Comparison of ENCODE assay signal across 15 cellular contexts in the genomic region with DNA sequence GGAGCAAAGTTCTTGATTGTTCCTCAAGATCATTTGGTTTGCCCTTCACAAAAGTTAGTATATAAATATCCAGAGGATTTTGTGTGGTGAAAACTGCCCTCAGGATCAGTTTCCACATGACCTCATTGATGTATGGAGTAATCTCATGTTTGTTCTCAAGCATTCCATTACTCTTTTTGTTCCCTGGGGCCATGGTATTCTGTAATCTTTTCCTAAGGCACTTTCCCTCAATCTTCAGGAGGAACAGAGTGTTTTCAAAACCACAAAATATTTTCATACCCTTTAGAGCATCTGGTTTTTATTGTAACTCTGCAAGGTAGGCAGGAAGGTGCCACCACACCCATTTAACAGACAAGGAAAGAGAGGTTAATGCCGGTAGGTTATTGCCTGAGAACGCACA.
DNase-seq lines count a peak whose midpoint lies in the region; ATAC-seq and TF ChIP-seq lines count a peak whose summit lies in the region.
"Had no signal": no experiment of that assay in that cellular context is flagged by ENCODE, and none has a peak within 500 bp of the region (broad histone marks: within the 10 kb centered on the region; RNA-seq: fewer than 3 reads in every experiment).

No MANE protein-coding gene starts in this region.

- H3K79me2 ChIP-seq in smooth muscle cell (ENCODE audit: low read depth), result no peaks in the 10 kb centered on the region

- H4K20me1 ChIP-seq in smooth muscle cell (ENCODE audit: low read depth), result no peaks in the 10 kb centered on the region
- H4K20me1 ChIP-seq: BLaER1 treated with 17β-estradiol and CSF1 and Interleukin-3, amounts not matched to agents 10 nM and 100 nM had no signal

- no peak overlapping the region for H2AFZ ChIP-seq in smooth muscle cell (ENCODE audit: low read depth)

- H3K4me2 ChIP-seq in smooth muscle cell, result no peak overlapping the region

- ATAC-seq in foreskin keratinocyte (no peak), GM18511 (IDR thresholded peaks at IDR 0.05; ENCODE audit: unreplicated experiment) (no peak)
- ATAC-seq: GM12878 had no signal

- no peaks in the 10 kb centered on the region for H3K27me3 ChIP-seq in adipocyte (replicated peaks; ENCODE audit: control insufficient read depth, insufficient read depth, low read length)
- no peaks in the 10 kb centered on the region for H3K27me3 ChIP-seq in foreskin keratinocyte
- H3K27me3 ChIP-seq in smooth muscle cell (ENCODE audit: low read depth), result no peaks in the 10 kb centered on the region
- H3K27me3 ChIP-seq: BLaER1 treated with 17β-estradiol and CSF1 and Interleukin-3, amounts not matched to agents 10 nM and 100 nM had no signal

- H3K9ac ChIP-seq in adipocyte (ENCODE audit: low read length), result no peak overlapping the region
- no peak overlapping the region for H3K9ac ChIP-seq in smooth muscle cell (ENCODE audit: low read depth)
- H3K9ac ChIP-seq: BLaER1 treated with 17β-estradiol and CSF1 and Interleukin-3, amounts not matched to agents 10 nM and 100 nM had no signal

- H3K9me3 ChIP-seq in adipocyte (ENCODE audit: control insufficient read depth, low read length) (no peaks in the 10 kb centered on the region), smooth muscle cell (replicated peaks; ENCODE audit: low read depth) (no peaks in the 10 kb centered on the region)
- H3K9me3 ChIP-seq: HAP-1 had no signal

- no peaks in the 10 kb centered on the region for H3F3A ChIP-seq in smooth muscle cell (ENCODE audit: low read depth)

- peaks cover 32% of the 10 kb centered on the region for H3K4me1 ChIP-seq in adipocyte (ENCODE audit: control insufficient read depth, insufficient read depth, low read length)
- no peaks in the 10 kb centered on the region for H3K4me1 ChIP-seq in foreskin keratinocyte
- no peaks in the 10 kb centered on the region for H3K4me1 ChIP-seq in smooth muscle cell (ENCODE audit: low read depth)
- H3K4me1 ChIP-seq: HAP-1 had no signal

- TF ChIP-seq CTCF in foreskin keratinocyte (conservative IDR thresholded peaks at IDR 0.05) (no peak), smooth muscle cell (IDR thresholded peaks at IDR 0.05; ENCODE audit: borderline replicate concordance, insufficient read depth, poor library complexity, severe bottlenecking) (no peak)

- H3K36me3 ChIP-seq in adipocyte (ENCODE audit: control insufficient read depth, insufficient read depth, low read length, severe bottlenecking) (no peaks in the 10 kb centered on the region), smooth muscle cell (ENCODE audit: low read depth) (no peaks in the 10 kb centered on the region)
- H3K36me3 ChIP-seq: BLaER1 treated with 17β-estradiol and CSF1 and Interleukin-3, amounts not matched to agents 10 nM and 100 nM; HAP-1 had no signal

- H3K27ac ChIP-seq in foreskin keratinocyte (no peak overlapping the region), smooth muscle cell (ENCODE audit: low read depth) (peak overlapping the region; percentile 43)
- H3K27ac ChIP-seq: BLaER1 treated with 17β-estradiol and CSF1 and Interleukin-3, amounts not matched to agents 10 nM and 100 nM had no signal

- H3K4me3 ChIP-seq in adipocyte (ENCODE audit: low read length) (no peak overlapping the region), smooth muscle cell (no peak overlapping the region)
- H3K4me3 ChIP-seq: BLaER1 treated with 17β-estradiol and CSF1 and Interleukin-3, amounts not matched to agents 10 nM and 100 nM; GM12878; HAP-1 had no signal

- WGBS in smooth muscle cell (ENCODE audit: low lambda C conversion rate), result 68% methylated on average over 2 of the region's 2 CpGs

- DNase-seq in M059J (ENCODE audit: low read depth) (peak; percentile 3), adipocyte (ENCODE audit: low read depth) (peak; percentile 7), foreskin keratinocyte (peak; percentile 46 to 67), smooth muscle cell (lab: John Stamatoyannopoulos, UW; ENCODE audit: unreplicated experiment) (no peak), iPS-NIHi7 (ENCODE audit: extremely low spot score) (no peak), SHP77 (lab: John Stamatoyannopoulos, UW) (no peak)
- DNase-seq: ACHN; Calu3; CD4-positive, alpha-beta T cell; DMS 273 treated with DMSO at 0.1 percent for 48 hours; GOT3 had no signal

Comparison
In these comparisons a context has a peak if more than half of its experiments do, and no peak if none do; other contexts are left out.
1. DNase-seq: peak in M059J (single experiment), adipocyte (single experiment) and foreskin keratinocyte (2 of 2); none in smooth muscle cell (single experiment), iPS-NIHi7 (single experiment) and SHP77 (0 of 2).